ENCODE assay signal across 10 cellular contexts in the genomic region with DNA sequence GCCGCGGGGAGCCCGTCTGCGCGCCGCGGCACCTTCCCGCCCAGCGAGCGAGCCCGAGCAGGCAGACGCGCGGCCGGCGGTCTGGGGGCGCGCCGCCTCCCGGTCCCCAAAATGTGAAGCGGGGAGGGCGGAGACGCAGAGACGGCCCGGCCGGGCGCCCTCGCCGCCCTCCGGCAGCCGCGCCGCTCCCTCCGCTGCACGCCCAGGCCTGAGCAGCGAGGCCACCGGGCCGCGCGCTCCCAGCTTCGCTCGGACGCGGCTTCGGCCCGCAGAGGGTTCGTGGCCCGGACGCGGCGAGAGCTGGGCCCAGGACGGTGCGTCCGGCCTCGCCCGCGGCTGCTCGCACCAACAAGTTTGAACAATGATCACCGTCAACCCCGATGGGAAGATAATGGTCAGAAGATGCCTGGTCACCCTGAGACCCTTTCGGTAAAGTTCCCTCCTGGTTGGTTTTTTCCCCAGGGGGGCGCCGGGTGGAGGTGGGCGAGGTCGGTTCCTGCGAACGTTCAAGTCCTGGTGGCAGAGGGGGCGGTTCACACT. TPM values are rescaled to one million over a fixed set of nuclear protein-coding genes. Genes with fewer than 3 reads are reported as not detected.
DNase-seq lines count a peak whose midpoint lies in the region; ATAC-seq, FAIRE-seq and TF ChIP-seq lines count a peak whose summit lies in the region.
"Had no signal": no experiment of that assay in that cellular context is flagged by ENCODE, and none has a peak within 500 bp of the region (broad histone marks: within the 10 kb centered on the region; RNA-seq: fewer than 3 reads in every experiment).

No MANE protein-coding gene starts in this region.

- no peaks in the 10 kb centered on the region for H3K79me2 ChIP-seq in HepG2 (ENCODE audit: insufficient read depth, low read length)

- H4K20me1 ChIP-seq in HepG2 (ENCODE audit: insufficient read depth, low read length), result no peaks in the 10 kb centered on the region; the same call in 1 of the 2 replicates

- no TSS peak for BruUV-seq in HepG2 (replicated peaks; lab: Mats Ljungman, UMichigan)

- H3K4me1 Mint-ChIP-seq in activated T-helper 2 cell treated with anti-CD3 and anti-CD28 coated beads, Interferon-gamma antibody, Interleukin-2, Interleukin-4, amounts not matched to agents 10 μg/mL and 5 μg/mL and 100 μg/mL, durations not matched to agents 14 hours and 24 hours and 36 hours (ENCODE audit: low read depth), result peaks cover 5% of the 10 kb centered on the region
- H3K4me1 Mint-ChIP-seq in immature natural killer cell, result peaks cover 0 to 7% of the 10 kb centered on the region in 2 donors

- H3K36me3 ChIP-seq in HepG2 (replicated peaks in 1 of 2; ENCODE audit: control insufficient read depth in 1 of 2, insufficient read depth in 2 of 2, low read length in 2 of 2), result no peaks in the 10 kb centered on the region
- no peaks in the 10 kb centered on the region for H3K36me3 ChIP-seq in right lobe of liver

- intact Hi-C loops in HepG2 (cut with micrococcal nuclease; ENCODE audit: unreplicated experiment), result loop anchor here (1.0 kb wide), 2 partner anchors 72 to 198 kb away; no protein-coding TSS in a partner anchor
- intact Hi-C loops in right lobe of liver (cut with DNase I), result loop anchor here in 1 of 2 donors (5.0 kb wide), 1 partner anchor 189 kb away; no protein-coding TSS in a partner anchor
- intact Hi-C loops in activated T-helper 2 cell treated with anti-CD3 and anti-CD28 coated beads, Interferon-gamma antibody, Interleukin-2, Interleukin-4, amounts not matched to agents 10 μg/mL and 5 μg/mL and 100 μg/mL, durations not matched to agents 14 hours and 24 hours and 36 hours (cut with micrococcal nuclease), result loop anchor here (2.0 to 10.0 kb wide), 3 partner anchors 188 to 376 kb away; no protein-coding TSS in a partner anchor

- H3K27me3 Mint-ChIP-seq in activated T-helper 2 cell treated with anti-CD3 and anti-CD28 coated beads, Interferon-gamma antibody, Interleukin-2, Interleukin-4, amounts not matched to agents 10 μg/mL and 5 μg/mL and 100 μg/mL, durations not matched to agents 14 hours and 24 hours and 36 hours (ENCODE audit: low read depth), result peaks cover 35% of the 10 kb centered on the region
- H3K27me3 Mint-ChIP-seq in immature natural killer cell (ENCODE audit: low read depth in 3 of 3), result peaks cover 5 to 15% (median 7%) of the 10 kb centered on the region in 3 donors

- WGBS in HepG2 (ENCODE audit: low lambda C conversion rate), result 12% methylated on average over 12 of the region's 68 CpGs
- WGBS in right lobe of liver (ENCODE audit: insufficient coverage, low coverage, low lambda C conversion rate, missing lambda C conversion rate), result 3% methylated on average over 7 of the region's 68 CpGs

- no peaks in the 10 kb centered on the region for H3K36me3 Mint-ChIP-seq in activated T-helper 2 cell treated with anti-CD3 and anti-CD28 coated beads, Interferon-gamma antibody, Interleukin-2, Interleukin-4, amounts not matched to agents 10 μg/mL and 5 μg/mL and 100 μg/mL, durations not matched to agents 14 hours and 24 hours and 36 hours (ENCODE audit: low read depth)
- no peaks in the 10 kb centered on the region for H3K36me3 Mint-ChIP-seq in immature natural killer cell

- H3K9me3 ChIP-seq in HepG2 (ENCODE audit: low read length) (no peaks in the 10 kb centered on the region), right lobe of liver (no peaks in the 10 kb centered on the region)

- CTCF ChIA-PET in HepG2 (lab: Yijun Ruan, JAX; ENCODE audit: low intra/inter-chr PET ratio, low total read pairs), result interaction anchor here (0.9 to 2.9 kb wide), 5 partner anchors 142 to 378 kb away, joined by 3 to 39 read pairs (median 5); no protein-coding TSS in a partner anchor

- DNase-seq in HepG2 (ENCODE audit: low spot score) (no peak), right lobe of liver (no peak), immature natural killer cell (no peak), urothelium cell line (ENCODE audit: low spot score) (no peak), NCI-H226 (no peak)
- no peak for DNase-seq in activated T-helper 2 cell treated with anti-CD3 and anti-CD28 coated beads, Interferon-gamma antibody, Interleukin-2, Interleukin-4, amounts not matched to agents 10 μg/mL and 5 μg/mL and 100 μg/mL, durations not matched to agents 14 hours and 24 hours and 36 hours (ENCODE audit: low spot score)

- no peak overlapping the region for H2AFZ ChIP-seq in HepG2 (ENCODE audit: low read length)

- H3K27me3 ChIP-seq in HepG2 (ENCODE audit: control insufficient read depth in 1 of 2, insufficient read depth in 2 of 2, low read length in 2 of 2), result peaks cover 30 to 75% of the 10 kb centered on the region in 2 experiments
- peaks cover 0 to 17% of the 10 kb centered on the region in 2 donors for H3K27me3 ChIP-seq in right lobe of liver

- H3K27ac ChIP-seq in HepG2 (ENCODE audit: extremely low read length, insufficient read depth, low read length), result no peak overlapping the region
- H3K27ac ChIP-seq in right lobe of liver, result no peak overlapping the region
- H3K27ac ChIP-seq: SK-N-MC had no signal

- H3K4me2 ChIP-seq in HepG2 (ENCODE audit: low read depth, low read length), result peak overlapping the region; percentile 60

- no peak for FAIRE-seq in HepG2 (lab: Jason Lieb, UNC)
- peak; percentile 48 for FAIRE-seq in urothelium cell line (lab: Jason Lieb, UNC)
- FAIRE-seq: islet of Langerhans had no signal

- no peak overlapping the region for H3K9ac ChIP-seq in HepG2 (ENCODE audit: insufficient read depth, low read depth, low read length)

- TF ChIP-seq EP300 in HepG2 (IDR thresholded peaks at IDR 0.05; ENCODE audit: low read depth in 2 of 2, low read length in 2 of 2) (no peak), HepG2 (CRISPR knock-in tag; IDR thresholded peaks at IDR 0.05; ENCODE audit: borderline replicate concordance) (no peak)

- peak overlapping the region; percentile 13 for H3K4me3 Mint-ChIP-seq in activated T-helper 2 cell treated with anti-CD3 and anti-CD28 coated beads, Interferon-gamma antibody, Interleukin-2, Interleukin-4, amounts not matched to agents 10 μg/mL and 5 μg/mL and 100 μg/mL, durations not matched to agents 14 hours and 24 hours and 36 hours (ENCODE audit: low read depth)
- peak overlapping the region; percentile 7 to 58 (median 41) for H3K4me3 Mint-ChIP-seq in immature natural killer cell

- H3K4me1 ChIP-seq in HepG2 (ENCODE audit: insufficient read depth, low read length) (peaks cover 6% of the 10 kb centered on the region; the same call in 1 of the 2 replicates), right lobe of liver (no peaks in the 10 kb centered on the region)

- H3K9me3 Mint-ChIP-seq in activated T-helper 2 cell treated with anti-CD3 and anti-CD28 coated beads, Interferon-gamma antibody, Interleukin-2, Interleukin-4, amounts not matched to agents 10 μg/mL and 5 μg/mL and 100 μg/mL, durations not matched to agents 14 hours and 24 hours and 36 hours, result no peaks in the 10 kb centered on the region
- no peaks in the 10 kb centered on the region for H3K9me3 Mint-ChIP-seq in immature natural killer cell

- no peak for TF ChIP-seq CTCF in HepG2 (CRISPR knock-in tag; IDR thresholded peaks at IDR 0.05)
- no peak for TF ChIP-seq CTCF in right lobe of liver (IDR thresholded peaks at IDR 0.05)

- in situ Hi-C loops in HepG2 (cut with HindIII; ENCODE audit: extremely low pct_ligation_motif_present, low pct_unique_long_range_greater_than_20kb), result loop anchor here (25.0 kb wide), 1 partner anchor 369 kb away; no protein-coding TSS in a partner anchor

- no peak for TF ChIP-seq POLR2A in HepG2 (IDR thresholded peaks at IDR 0.05; ENCODE audit: insufficient read depth in 1 of 2, low read depth in 2 of 2, low read length in 2 of 2)
- no peak for TF ChIP-seq POLR2A in right lobe of liver (IDR thresholded peaks at IDR 0.05)

- ATAC-seq in HepG2 (no peak), right lobe of liver (no peak), HG03280 (IDR thresholded peaks at IDR 0.05; ENCODE audit: unreplicated experiment) (no peak), GM21447 (IDR thresholded peaks at IDR 0.05; ENCODE audit: unreplicated experiment) (no peak)

- POLR2A ChIA-PET in HepG2 (lab: Yijun Ruan, JAX), result interaction anchor here (1.5 kb wide), 1 partner anchor 187 kb away, joined by 4 read pairs; no protein-coding TSS in a partner anchor

- TF ChIP-seq RAD21 in HepG2 (CRISPR knock-in tag; IDR thresholded peaks at IDR 0.05), result no peak

- no peak overlapping the region for H3K27ac Mint-ChIP-seq in activated T-helper 2 cell treated with anti-CD3 and anti-CD28 coated beads, Interferon-gamma antibody, Interleukin-2, Interleukin-4, amounts not matched to agents 10 μg/mL and 5 μg/mL and 100 μg/mL, durations not matched to agents 14 hours and 24 hours and 36 hours
- no peak overlapping the region for H3K27ac Mint-ChIP-seq in immature natural killer cell

- H3K4me3 ChIP-seq in HepG2 (replicated peaks in 1 of 3; ENCODE audit: insufficient read depth in 1 of 3, low read depth in 2 of 3, low read length in 3 of 3) (peak overlapping the region in 1 of 3 experiments; percentile 54; a peak in 1 of 6 replicates), right lobe of liver (peak overlapping the region in 1 of 3 donors; percentile 29)
- H3K4me3 ChIP-seq: SK-N-MC had no signal

RNA-seq across cellular contexts. Expression of gene MGAT5B, which starts 0.5 kb away (rescaled TPM):
- total RNA-seq in HepG2 (2016; rRNA removed; fragmentation: Illumina TruSeq; extraction: Trizol) (0.07 and 0.13 TPM in 2 replicates), right lobe of liver (under 1 TPM in 1 of 6 experiments, not detected in 5; 0.16 TPM)
- total RNA-seq in HepG2 (2016; cell fraction: cytosol; rRNA removed; fragmentation: Illumina TruSeq; extraction: Trizol; ENCODE audit: low read depth), result 0.09 TPM in 1 of 2 replicates, not detected in the other
- total RNA-seq in HepG2 (2016; cell fraction: insoluble cytoplasmic fraction; rRNA removed; fragmentation: Illumina TruSeq; extraction: Trizol), result 0.28 TPM in 1 of 2 replicates, not detected in the other
- 0.10 and 0.22 TPM in 2 replicates for total RNA-seq in HepG2 (2016; cell fraction: membrane; rRNA removed; fragmentation: Illumina TruSeq; extraction: Trizol)
- 0.56 TPM in 1 of 2 replicates, not detected in the other for total RNA-seq in HepG2 (2016; cell fraction: nucleus; rRNA removed; fragmentation: Illumina TruSeq; extraction: Trizol)
- polyA plus RNA-seq in HepG2 (2011; rRNA removed) (0.07 and 0.09 TPM in 2 replicates), immature natural killer cell (not detected)
- polyA plus RNA-seq in HepG2 (2011; cell fraction: cytosol; rRNA removed), result 0.05 and 0.08 TPM in 2 replicates
- polyA plus RNA-seq in HepG2 (2011; cell fraction: nucleus; rRNA removed), result 0.26 and 0.59 TPM in 2 replicates
- 0.12 TPM in 1 of 2 replicates, not detected in the other for polyA plus RNA-seq in HepG2 (2012)
- 0.10 and 0.23 TPM in 2 replicates for polyA plus RNA-seq in HepG2 (2016; cell fraction: cytosol; fragmentation: Illumina TruSeq; extraction: Trizol; ENCODE audit: low read depth)
- polyA plus RNA-seq in HepG2 (2016; cell fraction: insoluble cytoplasmic fraction; fragmentation: Illumina TruSeq; extraction: Trizol; ENCODE audit: low read depth), result 0.16 TPM in 1 of 2 replicates, not detected in the other
- 0.22 TPM in 1 of 2 replicates, not detected in the other for polyA plus RNA-seq in HepG2 (2016; cell fraction: membrane; fragmentation: Illumina TruSeq; extraction: Trizol; ENCODE audit: low read depth)
- 0.23 and 0.24 TPM in 2 replicates for polyA plus RNA-seq in HepG2 (2016; cell fraction: nucleus; fragmentation: Illumina TruSeq; extraction: Trizol; ENCODE audit: insufficient read depth, low read depth)
- polyA minus RNA-seq in HepG2 (2011; rRNA and poly(A)+ RNA removed; ENCODE audit: low replicate concordance), result 0.24 and 9.3 TPM in 2 replicates
- not detected in 2 replicates for polyA minus RNA-seq in HepG2 (2011; cell fraction: cytosol; rRNA and poly(A)+ RNA removed)
- polyA minus RNA-seq in HepG2 (2011; cell fraction: nucleus; rRNA and poly(A)+ RNA removed), result 0.12 and 0.13 TPM in 2 replicates
- total RNA-seq in activated T-helper 2 cell treated with anti-CD3 and anti-CD28 coated beads, Interferon-gamma antibody, Interleukin-2, Interleukin-4, amounts not matched to agents 10 μg/mL and 5 μg/mL and 100 μg/mL, durations not matched to agents 14 hours and 24 hours and 36 hours, result 0.55 TPM in 2 replicates
